In genomic region chr1:43779266-43779665, GRCh38 we compare ENCODE assay signal across 19 cellular contexts.
DNase-seq lines count a peak whose midpoint lies in the region; ATAC-seq and TF ChIP-seq lines count a peak whose summit lies in the region.
"Had no signal": no experiment of that assay in that cellular context is flagged by ENCODE, and none has a peak within 500 bp of the region (broad histone marks: within the 10 kb centered on the region; RNA-seq: fewer than 3 reads in every experiment).

No MANE protein-coding gene starts in this region.

- H3K4me3 ChIP-seq in BE2C (ENCODE audit: low read depth, low read length), result no peak overlapping the region
- H3K4me3 ChIP-seq in DOHH2 (ENCODE audit: low read length), result no peak overlapping the region
- no peak overlapping the region for H3K4me3 ChIP-seq in colonic mucosa
- H3K4me3 ChIP-seq in tibial nerve, result no peak overlapping the region
- H3K4me3 ChIP-seq: adrenal gland, cardiac muscle cell, Peyer's patch had no signal

- 0 out of 2 replicates have a peak, but pooled peaks cover 6% of the 10 kb centered on the region for H3F3A ChIP-seq in DOHH2 (ENCODE audit: control insufficient read depth, insufficient read depth)

- no peaks in the 10 kb centered on the region for H3K79me2 ChIP-seq in DOHH2 (ENCODE audit: control insufficient read depth, low read length)

- ATAC-seq in GM21423 (IDR thresholded peaks at IDR 0.05; ENCODE audit: unreplicated experiment), result no peak
- ATAC-seq: activated T-helper 17 cell treated with anti-CD3 and anti-CD28 coated beads, Interleukin-2, amount 50 U/mL, for 72 hours; naive thymus-derived CD8-positive, alpha-beta T cell had no signal

- no peaks in the 10 kb centered on the region for H4K20me1 ChIP-seq in DOHH2 (ENCODE audit: control insufficient read depth, insufficient read depth, low read depth, low read length)

- no peak for TF ChIP-seq EP300 in tibial nerve (IDR thresholded peaks at IDR 0.05)

- DNase-seq in BE2C, result no peak
- DNase-seq in MV-4-11 (lab: John Stamatoyannopoulos, UW), result peak; percentile 78
- DNase-seq in colonic mucosa, result no peak
- DNase-seq in tibial nerve (ENCODE audit: low spot score in 2 of 2), result no peak
- no peak for DNase-seq in COLO829 (ENCODE audit: low spot score)
- DNase-seq: adrenal gland; naive thymus-derived CD8-positive, alpha-beta T cell; NCI-H1092; NCI-H2107; NCI-H69; Peyer's patch; SK-N-SH; small intestine; stimulated activated CD4-positive, alpha-beta T cell treated with anti-CD3 and anti-CD28 coated beads, Interleukin-4, amount 100 ng/mL, for 24 hours; substantia nigra had no signal

- H3K27ac ChIP-seq in DOHH2 (ENCODE audit: low read depth, low read length), result no peak overlapping the region
- H3K27ac ChIP-seq in colonic mucosa, result no peak overlapping the region
- H3K27ac ChIP-seq in tibial nerve, result no peak overlapping the region
- H3K27ac ChIP-seq: adrenal gland, cardiac muscle cell, Peyer's patch had no signal

- H3K9me2 ChIP-seq in DOHH2 (replicated peaks; ENCODE audit: control insufficient read depth, low read length), result no peaks in the 10 kb centered on the region
- H3K9me2 ChIP-seq: SK-N-SH had no signal

- H3K27me3 ChIP-seq in BE2C (no peaks in the 10 kb centered on the region), DOHH2 (ENCODE audit: control insufficient read depth, low read length) (no peaks in the 10 kb centered on the region), colonic mucosa (no peaks in the 10 kb centered on the region), tibial nerve (no peaks in the 10 kb centered on the region)
- H3K27me3 ChIP-seq: adrenal gland, cardiac muscle cell, Peyer's patch had no signal

- TF ChIP-seq CTCF in BE2C (IDR thresholded peaks at IDR 0.05; ENCODE audit: low read depth, low read length), result peak; percentile 11; the same call in 1 of the 2 replicates
- TF ChIP-seq CTCF in DOHH2 (IDR thresholded peaks at IDR 0.05; ENCODE audit: low read depth, low read length, poor library complexity, severe bottlenecking), result no peak
- peak; percentile 22 for TF ChIP-seq CTCF in colonic mucosa (IDR thresholded peaks at IDR 0.05)
- TF ChIP-seq CTCF in tibial nerve (IDR thresholded peaks at IDR 0.05), result no peak

- H3K4me2 ChIP-seq in DOHH2 (ENCODE audit: low read length), result 0 out of 2 replicates have a peak overlapping the region, but pooled peaks have one; percentile 19
- H3K4me2 ChIP-seq: SK-N-SH had no signal

- TF ChIP-seq POLR2A in tibial nerve (IDR thresholded peaks at IDR 0.05), result no peak

- H3K4me1 ChIP-seq in BE2C (no peaks in the 10 kb centered on the region), DOHH2 (ENCODE audit: control insufficient read depth, low read length) (peaks cover 14% of the 10 kb centered on the region), colonic mucosa (no peaks in the 10 kb centered on the region), tibial nerve (no peaks in the 10 kb centered on the region)
- H3K4me1 ChIP-seq: Peyer's patch had no signal

- no peak overlapping the region for H3K9ac ChIP-seq in colonic mucosa (ENCODE audit: low read depth in 2 of 2, low read length in 2 of 2)
- H3K9ac ChIP-seq: SK-N-SH had no signal

- intact Hi-C loops in colonic mucosa (cut with DNase I), result no loop called here

- no peaks in the 10 kb centered on the region for H3K36me3 ChIP-seq in BE2C
- 0 out of 2 replicates have a peak, but pooled peaks cover 3% of the 10 kb centered on the region for H3K36me3 ChIP-seq in DOHH2 (ENCODE audit: control insufficient read depth, low read length)
- no peaks in the 10 kb centered on the region for H3K36me3 ChIP-seq in colonic mucosa
- peaks cover 0 to 6% (median 0%) of the 10 kb centered on the region in 3 donors for H3K36me3 ChIP-seq in tibial nerve
- H3K36me3 ChIP-seq: adrenal gland, cardiac muscle cell, Peyer's patch had no signal

- H3K9me3 ChIP-seq in BE2C, result no peaks in the 10 kb centered on the region
- peaks cover 2% of the 10 kb centered on the region; the same call in 1 of the 2 replicates for H3K9me3 ChIP-seq in DOHH2 (ENCODE audit: control insufficient read depth, insufficient read depth, low read length)
- no peaks in the 10 kb centered on the region for H3K9me3 ChIP-seq in colonic mucosa
- H3K9me3 ChIP-seq in tibial nerve, result peaks cover 0 to 7% (median 2%) of the 10 kb centered on the region in 4 donors
- H3K9me3 ChIP-seq: adrenal gland, Peyer's patch had no signal

- WGBS in tibial nerve, 2 donors, result 86 to 96% methylated on average over 1 of the region's 1 CpG

Comparison
In these comparisons a context has a peak if more than half of its experiments do, and no peak if none do; other contexts are left out.
1. CTCF ChIP-seq: peak in BE2C (single experiment) and colonic mucosa (single experiment); none in DOHH2 (single experiment) and tibial nerve (0 of 5).